In genomic region chr18:77433076-77433475, GRCh38 we compare ENCODE assay signal across 17 cellular contexts.
"Had no signal": no experiment of that assay in that cellular context is flagged by ENCODE, and none has a peak within 500 bp of the region (broad histone marks: within the 10 kb centered on the region; RNA-seq: fewer than 3 reads in every experiment).

No MANE protein-coding gene starts in this region.

- DNase-seq: esophagus squamous epithelium; foreskin keratinocyte; left colon; left ventricle myocardium superior; mesendoderm; naive B cell; nephron progenitor cell; psoas muscle; retina; right lobe of liver; stimulated activated CD4-positive, alpha-beta T cell treated with anti-CD3 and anti-CD28 coated beads, Interleukin-4, amount 100 ng/mL, for 1 hour; stimulated activated CD8-positive, alpha-beta memory T cell treated with anti-CD3 and anti-CD28 coated beads, Interleukin-4, amount 100 ng/mL, for 48 hours; stimulated activated naive CD8-positive, alpha-beta T cell treated with anti-CD3 and anti-CD28 coated beads, Interleukin-15, Interleukin-2, amounts not matched to agents 100 U/mL and 50 U/mL, for 24 hours; tibial artery; upper lobe of left lung had no signal

- H3K4me1 Mint-ChIP-seq: naive B cell; stimulated activated effector memory CD8-positive, alpha-beta T cell treated with anti-CD3 and anti-CD28 coated beads, Interleukin-12 subunit alpha, Interleukin-12 subunit beta, amount 100 ng/mL, for 72 hours had no signal

- H3K9me3 Mint-ChIP-seq: dendritic cell treated with granulocyte-macrophage colony-stimulating factor and Interleukin-4, amounts not matched to agents 40 ng/mL and 50 ng/mL, for 4 days; stimulated activated effector memory CD8-positive, alpha-beta T cell treated with anti-CD3 and anti-CD28 coated beads, Interleukin-12 subunit alpha, Interleukin-12 subunit beta, amount 100 ng/mL, for 72 hours had no signal

- H3K36me3 Mint-ChIP-seq: naive B cell; stimulated activated effector memory CD8-positive, alpha-beta T cell treated with anti-CD3 and anti-CD28 coated beads, Interleukin-12 subunit alpha, Interleukin-12 subunit beta, amount 100 ng/mL, for 72 hours had no signal

- ATAC-seq: foreskin keratinocyte; left colon; left ventricle myocardium superior; psoas muscle; right lobe of liver; stimulated activated effector memory CD8-positive, alpha-beta T cell treated with anti-CD3 and anti-CD28 coated beads, Interleukin-12 subunit alpha, Interleukin-12 subunit beta, amount 100 ng/mL, for 72 hours; stimulated activated naive CD8-positive, alpha-beta T cell treated with anti-CD3 and anti-CD28 coated beads, Interleukin-15, Interleukin-2, amounts not matched to agents 100 U/mL and 50 U/mL, for 24 hours had no signal

- H3K27ac Mint-ChIP-seq: dendritic cell treated with granulocyte-macrophage colony-stimulating factor and Interleukin-4, amounts not matched to agents 40 ng/mL and 50 ng/mL, for 4 days; naive B cell; nephron progenitor cell; stimulated activated effector memory CD8-positive, alpha-beta T cell treated with anti-CD3 and anti-CD28 coated beads, Interleukin-12 subunit alpha, Interleukin-12 subunit beta, amount 100 ng/mL, for 72 hours had no signal

- H3K4me3 Mint-ChIP-seq: dendritic cell treated with granulocyte-macrophage colony-stimulating factor and Interleukin-4, amounts not matched to agents 40 ng/mL and 50 ng/mL, for 4 days; naive B cell; nephron progenitor cell; stimulated activated effector memory CD8-positive, alpha-beta T cell treated with anti-CD3 and anti-CD28 coated beads, Interleukin-12 subunit alpha, Interleukin-12 subunit beta, amount 100 ng/mL, for 72 hours had no signal
